ENCODE assay signal across 8 cellular contexts in genomic region chr11:134904103-134904502, GRCh38.
"Had no signal": no experiment of that assay in that cellular context is flagged by ENCODE, and none has a peak within 500 bp of the region (broad histone marks: within the 10 kb centered on the region; RNA-seq: fewer than 3 reads in every experiment).

No MANE protein-coding gene starts in this region.

- H3K27ac Mint-ChIP-seq: GM23338, H9, HFFc6 had no signal

- H3K27ac ChIP-seq: GM23248 had no signal

- H3K4me3 Mint-ChIP-seq: GM23338, H9, HFFc6 had no signal

- H3K36me3 ChIP-seq: HAP-1 had no signal

- H3K9me3 ChIP-seq: HAP-1 had no signal

- H3K4me3 ChIP-seq: GM23248, GM23338, HAP-1 had no signal

- H2AFZ ChIP-seq: GM23248, GM23338 had no signal

- H3K4me2 ChIP-seq: GM23338 had no signal

- ATAC-seq: GM23338, HCT116 had no signal

- H3K9ac ChIP-seq: GM23248 had no signal

- H3K4me1 ChIP-seq: HAP-1 had no signal

- H3K9me3 Mint-ChIP-seq: GM23338, H9 had no signal

- DNase-seq: GM23248, H7, H9, HCEC 1CT, HFFc6 had no signal
